18 cellular contexts compared by ENCODE assay signal in the genomic region with DNA sequence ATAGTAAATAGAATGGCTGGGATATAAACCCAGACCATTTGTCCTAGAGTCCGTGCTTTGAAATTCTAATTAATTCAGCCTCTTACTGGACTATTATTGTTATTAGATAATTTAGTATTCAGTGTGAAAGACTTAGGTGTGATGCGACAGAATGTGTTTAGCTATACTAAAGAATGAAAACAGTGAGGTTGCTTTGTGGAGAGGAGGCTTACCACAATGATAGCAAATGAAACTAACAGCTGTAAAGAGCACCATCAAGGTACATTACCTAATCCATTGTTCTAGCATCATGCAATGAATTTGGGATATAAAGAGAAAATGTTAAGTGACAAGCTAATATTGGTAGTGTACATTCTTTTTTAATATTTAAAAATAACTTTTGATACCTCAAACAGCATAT.
DNase-seq lines count a peak whose midpoint lies in the region; ATAC-seq and TF ChIP-seq lines count a peak whose summit lies in the region.
"Had no signal": no experiment of that assay in that cellular context is flagged by ENCODE, and none has a peak within 500 bp of the region (broad histone marks: within the 10 kb centered on the region; RNA-seq: fewer than 3 reads in every experiment).

No MANE protein-coding gene starts in this region.

- peaks cover 4% of the 10 kb centered on the region for H3K9me3 Mint-ChIP-seq in WTC11
- H3K9me3 Mint-ChIP-seq: activated CD4-positive, alpha-beta memory T cell treated with anti-CD3 and anti-CD28 coated beads, Interleukin-2, amount 10 ng/mL, durations not matched to agents 7 days and 5 days; activated naive CD4-positive, alpha-beta T cell treated with anti-CD3 and anti-CD28 coated beads for 36 hours; nephron had no signal

- ATAC-seq in GM18511 (IDR thresholded peaks at IDR 0.05; ENCODE audit: unreplicated experiment) (peak; percentile 99), GM21367 (IDR thresholded peaks at IDR 0.05; ENCODE audit: unreplicated experiment) (peak; percentile 96), HG02938 (IDR thresholded peaks at IDR 0.05; ENCODE audit: unreplicated experiment) (peak; percentile 100), HG03457 (IDR thresholded peaks at IDR 0.05; ENCODE audit: unreplicated experiment) (peak; percentile 92), WTC11 (no peak)
- ATAC-seq: Panc1; stimulated activated naive CD8-positive, alpha-beta T cell treated with anti-CD3 and anti-CD28 coated beads, Interleukin-15, Interleukin-2, amounts not matched to agents 100 U/mL and 50 U/mL, for 24 hours had no signal

- H3K36me3 Mint-ChIP-seq in WTC11: no peaks in the 10 kb centered on the region

- no peaks in the 10 kb centered on the region for H3K36me3 ChIP-seq in SJCRH30
- H3K36me3 ChIP-seq: right atrium auricular region had no signal

- H3K4me3 Mint-ChIP-seq in WTC11: no peak overlapping the region
- H3K4me3 Mint-ChIP-seq: activated CD4-positive, alpha-beta memory T cell treated with anti-CD3 and anti-CD28 coated beads, Interleukin-2, amount 10 ng/mL, durations not matched to agents 7 days and 5 days; activated naive CD4-positive, alpha-beta T cell treated with anti-CD3 and anti-CD28 coated beads for 36 hours; nephron had no signal

- peaks cover 1% of the 10 kb centered on the region; the same call in 1 of the 2 replicates for H3K4me1 Mint-ChIP-seq in WTC11
- H3K4me1 Mint-ChIP-seq: activated CD4-positive, alpha-beta memory T cell treated with anti-CD3 and anti-CD28 coated beads, Interleukin-2, amount 10 ng/mL, durations not matched to agents 7 days and 5 days; nephron had no signal

- H3K27ac ChIP-seq in SJCRH30: no peak overlapping the region
- H3K27ac ChIP-seq: right atrium auricular region had no signal

- no peaks in the 10 kb centered on the region for H3K27me3 Mint-ChIP-seq in WTC11 (ENCODE audit: low read depth)
- H3K27me3 Mint-ChIP-seq: activated CD4-positive, alpha-beta memory T cell treated with anti-CD3 and anti-CD28 coated beads, Interleukin-2, amount 10 ng/mL, durations not matched to agents 7 days and 5 days had no signal

- no peak overlapping the region for H3K4me3 ChIP-seq in SJCRH30
- H3K4me3 ChIP-seq: right atrium auricular region had no signal

- DNase-seq in WTC11 (ENCODE audit: low spot score): no peak
- no peak for DNase-seq in SJCRH30
- DNase-seq in stimulated activated CD4-positive, alpha-beta T cell treated with anti-CD3 and anti-CD28 coated beads, Interleukin-15, amount 100 ng/mL, for 24 hours: no peak
- DNase-seq in NCI-H345 (lab: John Stamatoyannopoulos, UW): no peak
- DNase-seq: activated CD4-positive, alpha-beta memory T cell treated with anti-CD3 and anti-CD28 coated beads, Interleukin-2, amount 10 ng/mL, durations not matched to agents 7 days and 5 days; activated naive CD4-positive, alpha-beta T cell treated with anti-CD3 and anti-CD28 coated beads for 36 hours; DND-41; glutamatergic neuron; NCI-H446 treated with DMSO at 0.1 percent for 48 hours; stimulated activated CD4-positive, alpha-beta T cell treated with anti-CD3 and anti-CD28 coated beads, Interleukin-4, amount 100 ng/mL, for 4 hours; stimulated activated naive CD8-positive, alpha-beta T cell treated with anti-CD3 and anti-CD28 coated beads, Interleukin-15, Interleukin-2, amounts not matched to agents 100 U/mL and 50 U/mL, for 24 hours had no signal

- CTCF ChIA-PET in WTC11 (lab: Charles Lee): no interaction called here

- no peaks in the 10 kb centered on the region for H3K27me3 ChIP-seq in SJCRH30
- H3K27me3 ChIP-seq: right atrium auricular region had no signal

- no peak for TF ChIP-seq CTCF in WTC11 (IDR thresholded peaks at IDR 0.05)

- H3K9me3 ChIP-seq in SJCRH30 (replicated peaks): no peaks in the 10 kb centered on the region
- H3K9me3 ChIP-seq: right atrium auricular region had no signal

- H3K27ac Mint-ChIP-seq in WTC11: no peak overlapping the region
- H3K27ac Mint-ChIP-seq: activated CD4-positive, alpha-beta memory T cell treated with anti-CD3 and anti-CD28 coated beads, Interleukin-2, amount 10 ng/mL, durations not matched to agents 7 days and 5 days; activated naive CD4-positive, alpha-beta T cell treated with anti-CD3 and anti-CD28 coated beads for 36 hours; nephron had no signal

- POLR2A ChIA-PET in WTC11 (lab: Charles Lee): no interaction called here

- no peaks in the 10 kb centered on the region for H3K4me1 ChIP-seq in SJCRH30
- H3K4me1 ChIP-seq: right atrium auricular region had no signal

TF ChIP-seq in WTC11, 78 proteins besides CTCF, POLR2A, EP300 and RAD21:
- no peak for TF ChIP-seq FOXP1 (CRISPR knock-in tag; IDR thresholded peaks at IDR 0.05; ENCODE audit: borderline replicate concordance)
TF ChIP-seq in WTC11: peak in this region for 0.
